13 cellular contexts compared by ENCODE assay signal in the genomic region with DNA sequence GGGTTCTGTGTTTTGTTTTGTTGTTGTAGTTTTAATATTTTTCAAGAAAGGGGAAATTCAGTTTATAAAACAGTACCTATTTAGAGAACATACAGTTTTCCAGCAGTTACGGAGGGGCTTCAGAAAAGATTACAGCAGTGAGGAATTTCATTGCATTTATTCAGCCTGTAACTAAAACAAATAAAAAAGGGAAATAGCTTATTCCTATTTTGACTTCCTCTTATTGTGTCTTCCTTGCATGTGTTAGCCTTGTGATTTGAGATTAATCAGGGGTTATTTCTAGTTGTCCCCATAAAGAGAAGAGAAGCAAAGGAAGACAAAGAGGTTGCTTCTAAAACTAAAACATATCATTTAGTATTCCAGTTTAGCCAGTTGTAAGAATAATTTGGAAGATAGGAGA. TPM values are rescaled to one million over a fixed set of nuclear protein-coding genes. Genes with fewer than 3 reads are reported as not detected.
DNase-seq lines count a peak whose midpoint lies in the region; ATAC-seq and TF ChIP-seq lines count a peak whose summit lies in the region.
"Had no signal": no experiment of that assay in that cellular context is flagged by ENCODE, and none has a peak within 500 bp of the region (broad histone marks: within the 10 kb centered on the region; RNA-seq: fewer than 3 reads in every experiment).

No MANE protein-coding gene starts in this region.

- H3K9me3 ChIP-seq in right cardiac atrium (ENCODE audit: control insufficient read depth, low read length) (no peaks in the 10 kb centered on the region), uterus (no peaks in the 10 kb centered on the region), vagina (no peaks in the 10 kb centered on the region), PC-3 (ENCODE audit: low read length) (no peaks in the 10 kb centered on the region)

- 59% methylated on average over 1 of the region's 1 CpG for WGBS in right cardiac atrium

- H3K9me2 ChIP-seq in PC-3 (replicated peaks; ENCODE audit: low read length): no peaks in the 10 kb centered on the region

- peaks cover 44% of the 10 kb centered on the region for H3K36me3 Mint-ChIP-seq in dendritic cell treated with granulocyte-macrophage colony-stimulating factor and Interleukin-4, amounts not matched to agents 40 ng/mL and 50 ng/mL, for 4 days (ENCODE audit: low read depth)
- H3K36me3 Mint-ChIP-seq in naive B cell (no peaks in the 10 kb centered on the region), natural killer cell (no peaks in the 10 kb centered on the region)

- DNase-seq in Right ventricle myocardium superior (no peak), right cardiac atrium (no peak), naive B cell (peak; percentile 2), uterus (no peak), vagina (ENCODE audit: extremely low spot score in 2 of 2) (no peak), natural killer cell (no peak), PC-3 (no peak)
- DNase-seq: activated CD4-positive, alpha-beta T cell treated with anti-CD3 and anti-CD28 coated beads for 4 hours; activated T-cell treated with anti-CD3 and anti-CD28 coated beads, Interleukin-2, amount 50 U/mL, for 4 hours; Calu3; foreskin fibroblast; NK-92 treated with Interleukin-12 subunit alpha and Interleukin-12 subunit beta, amount 100 ng/mL, for 24 hours had no signal

- H3K4me3 ChIP-seq in right cardiac atrium (ENCODE audit: low read length) (no peak overlapping the region), uterus (no peak overlapping the region), vagina (no peak overlapping the region), PC-3 (ENCODE audit: low read length) (no peak overlapping the region)

- H3K9ac ChIP-seq in PC-3 (ENCODE audit: low read length): no peak overlapping the region

- no peaks in the 10 kb centered on the region for H3K79me2 ChIP-seq in PC-3 (ENCODE audit: low read length)

- peak; percentile 36 for ATAC-seq in Right ventricle myocardium superior (ENCODE audit: poor library complexity)
- ATAC-seq in right cardiac atrium: no peak
- peak in 1 of 2 donors; percentile 41 for ATAC-seq in naive B cell (ENCODE audit: low read depth in 2 of 2)
- ATAC-seq in natural killer cell: no peak
- no peak for ATAC-seq in PC-3
- ATAC-seq: activated T-cell treated with anti-CD3 and anti-CD28 coated beads, Interleukin-2, amount 50 U/mL, for 4 hours had no signal

- H3K27ac ChIP-seq in right cardiac atrium (ENCODE audit: low read length) (no peak overlapping the region), uterus (peak overlapping the region; percentile 27 to 53), vagina (no peak overlapping the region), PC-3 (ENCODE audit: low read length) (no peak overlapping the region)

- H3F3A ChIP-seq in PC-3 (ENCODE audit: low read length, unreplicated experiment): no peaks in the 10 kb centered on the region

- H3K4me1 ChIP-seq in right cardiac atrium (ENCODE audit: control insufficient read depth, insufficient read depth, low read length) (no peaks in the 10 kb centered on the region), uterus (no peaks in the 10 kb centered on the region), vagina (no peaks in the 10 kb centered on the region), PC-3 (ENCODE audit: insufficient read depth, low read length) (no peaks in the 10 kb centered on the region)

- H3K27me3 ChIP-seq in right cardiac atrium (ENCODE audit: control insufficient read depth, insufficient read depth): no peaks in the 10 kb centered on the region
- H3K27me3 ChIP-seq in uterus: no peaks in the 10 kb centered on the region
- no peaks in the 10 kb centered on the region for H3K27me3 ChIP-seq in vagina
- no peaks in the 10 kb centered on the region for H3K27me3 ChIP-seq in PC-3 (ENCODE audit: low read length)

- no peaks in the 10 kb centered on the region for H4K20me1 ChIP-seq in PC-3 (ENCODE audit: low read length)

- POLR2A ChIA-PET in PC-3 (lab: Charles Lee; ENCODE audit: unreplicated experiment): no interaction called here

- peak overlapping the region; percentile 49 for H3K4me3 Mint-ChIP-seq in dendritic cell treated with granulocyte-macrophage colony-stimulating factor and Interleukin-4, amounts not matched to agents 40 ng/mL and 50 ng/mL, for 4 days
- H3K4me3 Mint-ChIP-seq in naive B cell: no peak overlapping the region
- H3K4me3 Mint-ChIP-seq in natural killer cell: no peak overlapping the region
- H3K4me3 Mint-ChIP-seq: activated T-cell treated with anti-CD3 and anti-CD28 coated beads, Interleukin-2, amount 50 U/mL, for 4 hours had no signal

- no peak for TF ChIP-seq CTCF in uterus (IDR thresholded peaks at IDR 0.05)
- no peak for TF ChIP-seq CTCF in vagina (IDR thresholded peaks at IDR 0.05)
- no peak for TF ChIP-seq CTCF in natural killer cell (IDR thresholded peaks at IDR 0.05)
- TF ChIP-seq CTCF in PC-3 (conservative IDR thresholded peaks at IDR 0.05; ENCODE audit: low read depth, low read length): no peak

- intact Hi-C loops in Right ventricle myocardium superior (cut with DNase I): no loop called here
- intact Hi-C loops in right cardiac atrium (cut with DNase I): no loop called here
- intact Hi-C loops in dendritic cell treated with granulocyte-macrophage colony-stimulating factor and Interleukin-4, amounts not matched to agents 40 ng/mL and 50 ng/mL, for 4 days (cut with micrococcal nuclease): loop anchor here (5.0 kb wide), 2 partner anchors 34 to 36 kb away; a partner anchor contains a TSS
- intact Hi-C loops in uterus (cut with DNase I; ENCODE audit: low total_unique reads): no loop called here
- intact Hi-C loops in vagina (cut with DNase I): no loop called here
- intact Hi-C loops in natural killer cell (cut with micrococcal nuclease): no loop called here
- intact Hi-C loops in PC-3 (cut with micrococcal nuclease): no loop called here

- BruUV-seq in PC-3 (replicated peaks; lab: Mats Ljungman, UMichigan): no TSS peak

- CTCF ChIA-PET in PC-3 (lab: Charles Lee): no interaction called here

- peaks cover 36% of the 10 kb centered on the region for H3K4me1 Mint-ChIP-seq in dendritic cell treated with granulocyte-macrophage colony-stimulating factor and Interleukin-4, amounts not matched to agents 40 ng/mL and 50 ng/mL, for 4 days (ENCODE audit: low read depth)
- H3K4me1 Mint-ChIP-seq in naive B cell: peaks cover 7 to 19% (median 8%) of the 10 kb centered on the region in 3 donors
- no peaks in the 10 kb centered on the region for H3K4me1 Mint-ChIP-seq in natural killer cell

- no peak overlapping the region for H3K4me2 ChIP-seq in PC-3 (ENCODE audit: low read length)

- TF ChIP-seq POLR2A in uterus (IDR thresholded peaks at IDR 0.05) (no peak), vagina (IDR thresholded peaks at IDR 0.05) (no peak)

- peak overlapping the region; percentile 95 for H3K27ac Mint-ChIP-seq in dendritic cell treated with granulocyte-macrophage colony-stimulating factor and Interleukin-4, amounts not matched to agents 40 ng/mL and 50 ng/mL, for 4 days
- H3K27ac Mint-ChIP-seq in naive B cell: peak overlapping the region in 2 of 6 donors; percentile 41 to 42
- H3K27ac Mint-ChIP-seq in natural killer cell: no peak overlapping the region

- no peak overlapping the region for H2AFZ ChIP-seq in PC-3 (ENCODE audit: low read length)

- H3K36me3 ChIP-seq in uterus: no peaks in the 10 kb centered on the region
- no peaks in the 10 kb centered on the region for H3K36me3 ChIP-seq in vagina
- H3K36me3 ChIP-seq in PC-3 (ENCODE audit: low read depth, low read length): peaks cover 5% of the 10 kb centered on the region; the same call in 1 of the 2 replicates

- H3K27me3 Mint-ChIP-seq in dendritic cell treated with granulocyte-macrophage colony-stimulating factor and Interleukin-4, amounts not matched to agents 40 ng/mL and 50 ng/mL, for 4 days: no peaks in the 10 kb centered on the region
- H3K27me3 Mint-ChIP-seq in naive B cell: no peaks in the 10 kb centered on the region
- peaks cover 15 to 22% of the 10 kb centered on the region in 2 donors for H3K27me3 Mint-ChIP-seq in natural killer cell (ENCODE audit: low read depth in 2 of 2)

- no peaks in the 10 kb centered on the region for H3K9me3 Mint-ChIP-seq in dendritic cell treated with granulocyte-macrophage colony-stimulating factor and Interleukin-4, amounts not matched to agents 40 ng/mL and 50 ng/mL, for 4 days
- H3K9me3 Mint-ChIP-seq in naive B cell (no peaks in the 10 kb centered on the region), natural killer cell (no peaks in the 10 kb centered on the region)
- H3K9me3 Mint-ChIP-seq: activated T-cell treated with anti-CD3 and anti-CD28 coated beads, Interleukin-2, amount 50 U/mL, for 4 hours had no signal

RNA-seq across cellular contexts. Expression of a gene that starts 35.0 kb away (rescaled TPM):
- total RNA-seq in Right ventricle myocardium superior (12.6 TPM), right cardiac atrium (10 to 100 TPM; 16.2 to 24.9 (median 16.8) TPM), uterus (10 to 100 TPM in 2 of 4 donors, 1 to 10 TPM in 2; 9.4 to 60.5 (median 15.6) TPM), vagina (24.8 TPM), natural killer cell (under 1 TPM; 0.07 to 0.94 (median 0.15) TPM), PC-3 (2014; rRNA removed) (3.7 and 9.8 TPM in 2 replicates)
- polyA plus RNA-seq in right cardiac atrium (5.1 TPM), naive B cell (ENCODE audit: low read depth in 6 of 6) (1 to 10 TPM in 3 of 6 donors, under 1 TPM in 3; 0.19 to 2.7 (median 1.0) TPM)

Comparison
In these comparisons a context has a peak if more than half of its experiments do, and no peak if none do; other contexts are left out.
1. H3K27ac ChIP-seq: peak in uterus (2 of 2); none in right cardiac atrium (single experiment), vagina (single experiment) and PC-3 (single experiment).